Comparison of ENCODE assay signal across 3 cellular contexts in the genomic region with DNA sequence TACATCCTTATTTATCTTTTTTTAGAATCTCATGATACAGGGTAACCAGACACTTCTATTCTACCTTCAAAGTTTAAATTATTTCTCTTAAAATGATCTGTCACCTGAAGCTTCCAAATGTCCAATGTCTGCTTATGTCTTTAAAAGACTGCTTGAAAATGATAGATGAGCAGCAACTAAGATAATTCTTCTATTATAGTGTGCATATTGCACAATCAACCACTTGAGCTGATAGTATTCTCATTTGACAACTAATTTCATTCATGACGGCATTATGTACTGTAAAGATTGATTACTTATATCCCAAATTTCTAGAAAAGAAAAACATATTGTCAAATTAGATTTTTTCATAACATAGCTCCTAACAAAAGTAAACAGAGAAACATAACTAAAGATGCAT.
TF ChIP-seq lines count a peak whose summit lies in the region.

No MANE protein-coding gene starts in this region.

TF ChIP-seq in HepG2, 621 proteins besides CTCF, POLR2A, EP300 and RAD21:
- TF ChIP-seq CEBPB (IDR thresholded peaks at IDR 0.05; ENCODE audit: borderline replicate concordance, low read depth, low read length) (peak; percentile 44; the same call in 1 of the 2 replicates), ZSCAN12 (CRISPR knock-in tag; IDR thresholded peaks at IDR 0.05) (no peak), ZNF136 (CRISPR knock-in tag; IDR thresholded peaks at IDR 0.05; ENCODE audit: low read depth) (no peak)

TF ChIP-seq in IMR-90, 13 proteins besides CTCF, POLR2A, EP300 and RAD21:
- TF ChIP-seq CEBPB (IDR thresholded peaks at IDR 0.05; ENCODE audit: low read depth, low read length) (peak; percentile 70), RFX5 (IDR thresholded peaks at IDR 0.05; ENCODE audit: low read depth, low read length) (no peak)
- TF ChIP-seq, protein P1, sequence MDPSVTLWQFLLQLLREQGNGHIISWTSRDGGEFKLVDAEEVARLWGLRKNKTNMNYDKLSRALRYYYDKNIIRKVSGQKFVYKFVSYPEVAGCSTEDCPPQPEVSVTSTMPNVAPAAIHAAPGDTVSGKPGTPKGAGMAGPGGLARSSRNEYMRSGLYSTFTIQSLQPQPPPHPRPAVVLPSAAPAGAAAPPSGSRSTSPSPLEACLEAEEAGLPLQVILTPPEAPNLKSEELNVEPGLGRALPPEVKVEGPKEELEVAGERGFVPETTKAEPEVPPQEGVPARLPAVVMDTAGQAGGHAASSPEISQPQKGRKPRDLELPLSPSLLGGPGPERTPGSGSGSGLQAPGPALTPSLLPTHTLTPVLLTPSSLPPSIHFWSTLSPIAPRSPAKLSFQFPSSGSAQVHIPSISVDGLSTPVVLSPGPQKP (IDR thresholded peaks at IDR 0.05; ENCODE audit: borderline replicate concordance, low read depth, low read length): no peak

TF ChIP-seq in K562, 482 proteins besides CTCF, POLR2A, EP300 and RAD21:
- no peak for TF ChIP-seq WHSC1 (IDR thresholded peaks at IDR 0.05; ENCODE audit: low read length)
- peak; percentile 91 for TF ChIP-seq CEBPB (tag; IDR thresholded peaks at IDR 0.05)
- no peak for TF ChIP-seq SIN3A (IDR thresholded peaks at IDR 0.05; ENCODE audit: borderline replicate concordance in 2 of 2, control insufficient read depth in 1 of 2, low read depth in 2 of 2, low read length in 2 of 2)
- TF ChIP-seq TCF7 (IDR thresholded peaks at IDR 0.05; ENCODE audit: borderline replicate concordance): no peak
- no peak for TF ChIP-seq NEUROD1 (IDR thresholded peaks at IDR 0.05; ENCODE audit: borderline replicate concordance, low read depth, low read length, partially characterized antibody)
- no peak for TF ChIP-seq RBBP5 (IDR thresholded peaks at IDR 0.05; ENCODE audit: borderline replicate concordance, insufficient read depth, low read length, poor library complexity, severe bottlenecking)
- TF ChIP-seq CEBPG (CRISPR knock-in tag; IDR thresholded peaks at IDR 0.05): no peak
- TF ChIP-seq CEBPG (tag; conservative IDR thresholded peaks at IDR 0.05 in 1 of 2, IDR thresholded peaks at IDR 0.05 in 1 of 2): peak in 1 of 2 experiments; percentile 48; a peak in 1 of 4 replicates
